2 cellular contexts compared by ENCODE assay signal in genomic region chr15:89732451-89733172, GRCh38.
TF ChIP-seq lines count a peak whose summit lies in the region.

No MANE protein-coding gene starts in this region.

TF ChIP-seq in GM23338, 12 proteins besides CTCF, POLR2A, EP300 and RAD21:
- no peak for TF ChIP-seq EZH2 (IDR thresholded peaks at IDR 0.05; ENCODE audit: low read depth, unreplicated experiment)
- no peak for TF ChIP-seq POLR2AphosphoS5 (IDR thresholded peaks at IDR 0.05; ENCODE audit: low read depth)
- no peak for TF ChIP-seq NANOG (IDR thresholded peaks at IDR 0.05; ENCODE audit: borderline replicate concordance)
- TF ChIP-seq, protein P1, sequence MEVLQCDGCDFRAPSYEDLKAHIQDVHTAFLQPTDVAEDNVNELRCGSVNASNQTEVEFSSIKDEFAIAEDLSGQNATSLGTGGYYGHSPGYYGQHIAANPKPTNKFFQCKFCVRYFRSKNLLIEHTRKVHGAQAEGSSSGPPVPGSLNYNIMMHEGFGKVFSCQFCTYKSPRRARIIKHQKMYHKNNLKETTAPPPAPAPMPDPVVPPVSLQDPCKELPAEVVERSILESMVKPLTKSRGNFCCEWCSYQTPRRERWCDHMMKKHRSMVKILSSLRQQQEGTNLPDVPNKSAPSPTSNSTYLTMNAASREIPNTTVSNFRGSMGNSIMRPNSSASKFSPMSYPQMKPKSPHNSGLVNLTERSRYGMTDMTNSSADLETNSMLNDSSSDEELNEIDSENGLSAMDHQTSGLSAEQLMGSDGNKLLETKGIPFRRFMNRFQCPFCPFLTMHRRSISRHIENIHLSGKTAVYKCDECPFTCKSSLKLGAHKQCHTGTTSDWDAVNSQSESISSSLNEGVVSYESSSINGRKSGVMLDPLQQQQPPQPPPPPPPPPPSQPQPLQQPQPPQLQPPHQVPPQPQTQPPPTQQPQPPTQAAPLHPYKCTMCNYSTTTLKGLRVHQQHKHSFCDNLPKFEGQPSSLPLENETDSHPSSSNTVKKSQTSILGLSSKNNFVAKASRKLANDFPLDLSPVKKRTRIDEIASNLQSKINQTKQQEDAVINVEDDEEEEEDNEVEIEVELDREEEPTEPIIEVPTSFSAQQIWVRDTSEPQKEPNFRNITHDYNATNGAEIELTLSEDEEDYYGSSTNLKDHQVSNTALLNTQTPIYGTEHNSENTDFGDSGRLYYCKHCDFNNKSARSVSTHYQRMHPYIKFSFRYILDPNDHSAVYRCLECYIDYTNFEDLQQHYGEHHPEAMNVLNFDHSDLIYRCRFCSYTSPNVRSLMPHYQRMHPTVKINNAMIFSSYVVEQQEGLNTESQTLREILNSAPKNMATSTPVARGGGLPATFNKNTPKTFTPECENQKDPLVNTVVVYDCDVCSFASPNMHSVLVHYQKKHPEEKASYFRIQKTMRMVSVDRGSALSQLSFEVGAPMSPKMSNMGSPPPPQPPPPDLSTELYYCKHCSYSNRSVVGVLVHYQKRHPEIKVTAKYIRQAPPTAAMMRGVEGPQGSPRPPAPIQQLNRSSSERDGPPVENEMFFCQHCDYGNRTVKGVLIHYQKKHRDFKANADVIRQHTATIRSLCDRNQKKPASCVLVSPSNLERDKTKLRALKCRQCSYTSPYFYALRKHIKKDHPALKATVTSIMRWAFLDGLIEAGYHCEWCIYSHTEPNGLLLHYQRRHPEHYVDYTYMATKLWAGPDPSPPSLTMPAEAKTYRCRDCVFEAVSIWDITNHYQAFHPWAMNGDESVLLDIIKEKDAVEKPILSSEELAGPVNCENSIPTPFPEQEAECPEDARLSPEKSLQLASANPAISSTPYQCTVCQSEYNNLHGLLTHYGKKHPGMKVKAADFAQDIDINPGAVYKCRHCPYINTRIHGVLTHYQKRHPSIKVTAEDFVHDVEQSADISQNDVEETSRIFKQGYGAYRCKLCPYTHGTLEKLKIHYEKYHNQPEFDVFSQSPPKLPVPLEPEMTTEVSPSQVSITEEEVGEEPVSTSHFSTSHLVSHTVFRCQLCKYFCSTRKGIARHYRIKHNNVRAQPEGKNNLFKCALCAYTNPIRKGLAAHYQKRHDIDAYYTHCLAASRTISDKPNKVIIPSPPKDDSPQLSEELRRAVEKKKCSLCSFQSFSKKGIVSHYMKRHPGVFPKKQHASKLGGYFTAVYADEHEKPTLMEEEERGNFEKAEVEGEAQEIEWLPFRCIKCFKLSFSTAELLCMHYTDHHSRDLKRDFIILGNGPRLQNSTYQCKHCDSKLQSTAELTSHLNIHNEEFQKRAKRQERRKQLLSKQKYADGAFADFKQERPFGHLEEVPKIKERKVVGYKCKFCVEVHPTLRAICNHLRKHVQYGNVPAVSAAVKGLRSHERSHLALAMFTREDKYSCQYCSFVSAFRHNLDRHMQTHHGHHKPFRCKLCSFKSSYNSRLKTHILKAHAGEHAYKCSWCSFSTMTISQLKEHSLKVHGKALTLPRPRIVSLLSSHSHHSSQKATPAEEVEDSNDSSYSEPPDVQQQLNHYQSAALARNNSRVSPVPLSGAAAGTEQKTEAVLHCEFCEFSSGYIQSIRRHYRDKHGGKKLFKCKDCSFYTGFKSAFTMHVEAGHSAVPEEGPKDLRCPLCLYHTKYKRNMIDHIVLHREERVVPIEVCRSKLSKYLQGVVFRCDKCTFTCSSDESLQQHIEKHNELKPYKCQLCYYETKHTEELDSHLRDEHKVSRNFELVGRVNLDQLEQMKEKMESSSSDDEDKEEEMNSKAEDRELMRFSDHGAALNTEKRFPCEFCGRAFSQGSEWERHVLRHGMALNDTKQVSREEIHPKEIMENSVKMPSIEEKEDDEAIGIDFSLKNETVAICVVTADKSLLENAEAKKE (CRISPR knock-in tag; IDR thresholded peaks at IDR 0.05): no peak
- TF ChIP-seq, protein P2, sequence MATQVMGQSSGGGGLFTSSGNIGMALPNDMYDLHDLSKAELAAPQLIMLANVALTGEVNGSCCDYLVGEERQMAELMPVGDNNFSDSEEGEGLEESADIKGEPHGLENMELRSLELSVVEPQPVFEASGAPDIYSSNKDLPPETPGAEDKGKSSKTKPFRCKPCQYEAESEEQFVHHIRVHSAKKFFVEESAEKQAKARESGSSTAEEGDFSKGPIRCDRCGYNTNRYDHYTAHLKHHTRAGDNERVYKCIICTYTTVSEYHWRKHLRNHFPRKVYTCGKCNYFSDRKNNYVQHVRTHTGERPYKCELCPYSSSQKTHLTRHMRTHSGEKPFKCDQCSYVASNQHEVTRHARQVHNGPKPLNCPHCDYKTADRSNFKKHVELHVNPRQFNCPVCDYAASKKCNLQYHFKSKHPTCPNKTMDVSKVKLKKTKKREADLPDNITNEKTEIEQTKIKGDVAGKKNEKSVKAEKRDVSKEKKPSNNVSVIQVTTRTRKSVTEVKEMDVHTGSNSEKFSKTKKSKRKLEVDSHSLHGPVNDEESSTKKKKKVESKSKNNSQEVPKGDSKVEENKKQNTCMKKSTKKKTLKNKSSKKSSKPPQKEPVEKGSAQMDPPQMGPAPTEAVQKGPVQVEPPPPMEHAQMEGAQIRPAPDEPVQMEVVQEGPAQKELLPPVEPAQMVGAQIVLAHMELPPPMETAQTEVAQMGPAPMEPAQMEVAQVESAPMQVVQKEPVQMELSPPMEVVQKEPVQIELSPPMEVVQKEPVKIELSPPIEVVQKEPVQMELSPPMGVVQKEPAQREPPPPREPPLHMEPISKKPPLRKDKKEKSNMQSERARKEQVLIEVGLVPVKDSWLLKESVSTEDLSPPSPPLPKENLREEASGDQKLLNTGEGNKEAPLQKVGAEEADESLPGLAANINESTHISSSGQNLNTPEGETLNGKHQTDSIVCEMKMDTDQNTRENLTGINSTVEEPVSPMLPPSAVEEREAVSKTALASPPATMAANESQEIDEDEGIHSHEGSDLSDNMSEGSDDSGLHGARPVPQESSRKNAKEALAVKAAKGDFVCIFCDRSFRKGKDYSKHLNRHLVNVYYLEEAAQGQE (IDR thresholded peaks at IDR 0.05; ENCODE audit: unreplicated experiment): no peak
- TF ChIP-seq, protein P3, sequence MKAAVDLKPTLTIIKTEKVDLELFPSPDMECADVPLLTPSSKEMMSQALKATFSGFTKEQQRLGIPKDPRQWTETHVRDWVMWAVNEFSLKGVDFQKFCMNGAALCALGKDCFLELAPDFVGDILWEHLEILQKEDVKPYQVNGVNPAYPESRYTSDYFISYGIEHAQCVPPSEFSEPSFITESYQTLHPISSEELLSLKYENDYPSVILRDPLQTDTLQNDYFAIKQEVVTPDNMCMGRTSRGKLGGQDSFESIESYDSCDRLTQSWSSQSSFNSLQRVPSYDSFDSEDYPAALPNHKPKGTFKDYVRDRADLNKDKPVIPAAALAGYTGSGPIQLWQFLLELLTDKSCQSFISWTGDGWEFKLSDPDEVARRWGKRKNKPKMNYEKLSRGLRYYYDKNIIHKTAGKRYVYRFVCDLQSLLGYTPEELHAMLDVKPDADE (IDR thresholded peaks at IDR 0.05): no peak
- no peak for TF ChIP-seq JUNB (IDR thresholded peaks at IDR 0.05; ENCODE audit: unreplicated experiment)
- no peak for TF ChIP-seq STAT1 (IDR thresholded peaks at IDR 0.05; ENCODE audit: unreplicated experiment)
- no peak for TF ChIP-seq CREB1 (CRISPR knock-in tag; IDR thresholded peaks at IDR 0.05; ENCODE audit: low read depth)
- no peak for TF ChIP-seq ZNF114 (CRISPR knock-in tag; IDR thresholded peaks at IDR 0.05)
- TF ChIP-seq EZH2phosphoT487 (IDR thresholded peaks at IDR 0.05; ENCODE audit: unreplicated experiment): no peak
- TF ChIP-seq ZNF331 (CRISPR knock-in tag; IDR thresholded peaks at IDR 0.05; ENCODE audit: low read depth): no peak

TF ChIP-seq in H1, 55 proteins besides CTCF, POLR2A, EP300 and RAD21:
- no peak for TF ChIP-seq NANOG (IDR thresholded peaks at IDR 0.05; ENCODE audit: insufficient read depth, low read depth, low read length, poor library complexity, severe bottlenecking)
- no peak for TF ChIP-seq TCF12 (IDR thresholded peaks at IDR 0.05; ENCODE audit: low read depth, low read length)
- TF ChIP-seq, protein P4, sequence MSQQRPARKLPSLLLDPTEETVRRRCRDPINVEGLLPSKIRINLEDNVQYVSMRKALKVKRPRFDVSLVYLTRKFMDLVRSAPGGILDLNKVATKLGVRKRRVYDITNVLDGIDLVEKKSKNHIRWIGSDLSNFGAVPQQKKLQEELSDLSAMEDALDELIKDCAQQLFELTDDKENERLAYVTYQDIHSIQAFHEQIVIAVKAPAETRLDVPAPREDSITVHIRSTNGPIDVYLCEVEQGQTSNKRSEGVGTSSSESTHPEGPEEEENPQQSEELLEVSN (IDR thresholded peaks at IDR 0.05): no peak
- no peak for TF ChIP-seq GTF2F1 (IDR thresholded peaks at IDR 0.05; ENCODE audit: borderline replicate concordance, low read depth, low read length)
- no peak for TF ChIP-seq EZH2 (IDR thresholded peaks at IDR 0.05; ENCODE audit: low read depth, low read length, severe bottlenecking)
- no peak for TF ChIP-seq SAP30 (IDR thresholded peaks at IDR 0.05; ENCODE audit: insufficient read depth, insufficient replicate concordance, low read length)
- no peak for TF ChIP-seq CHD1 (IDR thresholded peaks at IDR 0.05; ENCODE audit: low read depth, low read length)
- no peak for TF ChIP-seq CTBP2 (IDR thresholded peaks at IDR 0.05; ENCODE audit: borderline replicate concordance, insufficient read depth, insufficient read length, low read length)
- TF ChIP-seq ASH2L (IDR thresholded peaks at IDR 0.05; ENCODE audit: low read length): no peak
- TF ChIP-seq SIX5 (IDR thresholded peaks at IDR 0.05; ENCODE audit: low read depth, low read length): no peak
- TF ChIP-seq CREB1 (IDR thresholded peaks at IDR 0.05): no peak
- TF ChIP-seq JUND (IDR thresholded peaks at IDR 0.05; ENCODE audit: low read length): no peak
- no peak for TF ChIP-seq FOSL1 (IDR thresholded peaks at IDR 0.05; ENCODE audit: insufficient read depth, low read depth, low read length)
- no peak for TF ChIP-seq BACH1 (IDR thresholded peaks at IDR 0.05; ENCODE audit: low read length)
- no peak for TF ChIP-seq HDAC6 (IDR thresholded peaks at IDR 0.05; ENCODE audit: low read depth, low read length)
- no peak for TF ChIP-seq TEAD4 (IDR thresholded peaks at IDR 0.05; ENCODE audit: low read depth, low read length)
